Comparison of ENCODE assay signal across 29 cellular contexts in genomic region chr2:131389657-131390056, GRCh38. TPM values are rescaled to one million over a fixed set of nuclear protein-coding genes. Genes with fewer than 3 reads are reported as not detected.
"Had no signal": no experiment of that assay in that cellular context is flagged by ENCODE, and none has a peak within 500 bp of the region (broad histone marks: within the 10 kb centered on the region; RNA-seq: fewer than 3 reads in every experiment).

No MANE protein-coding gene starts in this region.

- H3K4me3 Mint-ChIP-seq: stimulated activated effector memory CD8-positive, alpha-beta T cell treated with anti-CD3 and anti-CD28 coated beads, Interleukin-12 subunit alpha, Interleukin-12 subunit beta, amount 100 ng/mL, for 72 hours; stimulated activated memory B cell treated with anti-CD40 and anti-IgM and Interleukin-4, amounts not matched to agents 10 μg/mL and 1 μg/mL and 100 μg/mL, for 72 hours; stimulated activated naive B cell treated with anti-CD40 and anti-IgM and Interleukin-4, amounts not matched to agents 10 μg/mL and 1 μg/mL and 100 μg/mL, for 72 hours; stimulated activated naive CD8-positive, alpha-beta T cell treated with anti-CD3 and anti-CD28 coated beads, Interleukin-15, amount 100 ng/mL, for 72 hours; stimulated activated naive CD8-positive, alpha-beta T cell treated with anti-CD3 and anti-CD28 coated beads, Interleukin-15, Interleukin-2, amounts not matched to agents 100 ng/mL and 50 ng/mL, for 24 hours; type B pancreatic cell had no signal

- H3K4me1 Mint-ChIP-seq: stimulated activated memory B cell treated with anti-CD40 and anti-IgM and Interleukin-4, amounts not matched to agents 10 μg/mL and 1 μg/mL and 100 μg/mL, for 72 hours; stimulated activated naive B cell treated with anti-CD40 and anti-IgM and Interleukin-4, amounts not matched to agents 10 μg/mL and 1 μg/mL and 100 μg/mL, for 72 hours had no signal

- H3K27ac ChIP-seq: stomach, suprapubic skin, testis, thoracic aorta, thyroid gland, tibial artery, tibial nerve, transverse colon, upper lobe of left lung, upper lobe of right lung, uterus, vagina had no signal

- ATAC-seq: stimulated activated effector memory CD8-positive, alpha-beta T cell treated with anti-CD3 and anti-CD28 coated beads, Interleukin-12 subunit alpha, Interleukin-12 subunit beta, amount 100 ng/mL, for 72 hours; stimulated activated memory B cell treated with anti-CD40 and anti-IgM and Interleukin-4, amounts not matched to agents 10 μg/mL and 1 μg/mL and 100 μg/mL, for 72 hours; stimulated activated naive B cell treated with anti-CD40 and anti-IgM and Interleukin-4, amounts not matched to agents 10 μg/mL and 1 μg/mL and 100 μg/mL, for 72 hours; stimulated activated naive CD8-positive, alpha-beta T cell treated with anti-CD3 and anti-CD28 coated beads, Interleukin-15, Interleukin-2, amounts not matched to agents 100 U/mL and 50 U/mL, for 24 hours; upper lobe of right lung had no signal

- H3K36me3 Mint-ChIP-seq: stimulated activated effector memory CD8-positive, alpha-beta T cell treated with anti-CD3 and anti-CD28 coated beads, Interleukin-12 subunit alpha, Interleukin-12 subunit beta, amount 100 ng/mL, for 72 hours; stimulated activated memory B cell treated with anti-CD40 and anti-IgM and Interleukin-4, amounts not matched to agents 10 μg/mL and 1 μg/mL and 100 μg/mL, for 72 hours; stimulated activated naive B cell treated with anti-CD40 and anti-IgM and Interleukin-4, amounts not matched to agents 10 μg/mL and 1 μg/mL and 100 μg/mL, for 72 hours; type B pancreatic cell had no signal

- H3K9me3 ChIP-seq: stomach, suprapubic skin, testis, thoracic aorta, thyroid gland, tibial artery, tibial nerve, transverse colon, upper lobe of left lung, upper lobe of right lung, uterus, vagina had no signal

- H3K4me3 ChIP-seq: stomach, suprapubic skin, testis, thoracic aorta, thyroid gland, tibial artery, tibial nerve, transverse colon, upper lobe of left lung, upper lobe of right lung, uterus, vagina had no signal

- DNase-seq: stimulated activated CD4-positive, alpha-beta T cell treated with anti-CD3 and anti-CD28 coated beads, Interleukin-2, amount 100 ng/mL, for 48 hours; stimulated activated CD4-positive, alpha-beta T cell treated with anti-CD3 and anti-CD28 coated beads, Interleukin-4, amount 100 ng/mL, for 1 hour; stimulated activated CD4-positive, alpha-beta T cell treated with anti-CD3 and anti-CD28 coated beads, Interleukin-4, amount 100 ng/mL, for 24 hours; stimulated activated CD4-positive, alpha-beta T cell treated with anti-CD3 and anti-CD28 coated beads, Interleukin-4, amount 100 ng/mL, for 4 hours; stimulated activated CD8-positive, alpha-beta memory T cell treated with anti-CD3 and anti-CD28 coated beads, Interleukin-4, amount 100 ng/mL, for 48 hours; stimulated activated naive B cell treated with anti-CD40 and anti-IgM and Interleukin-4, amounts not matched to agents 10 μg/mL and 1 μg/mL and 100 μg/mL, for 72 hours; stimulated activated naive CD4-positive, alpha-beta T cell; stimulated activated naive CD4-positive, alpha-beta T cell treated with Interleukin-2 at 50 U/mL for 16 hours; stimulated activated naive CD8-positive, alpha-beta T cell treated with anti-CD3 and anti-CD28 coated beads, Interleukin-15, amount 100 ng/mL, for 72 hours; stimulated activated naive CD8-positive, alpha-beta T cell treated with anti-CD3 and anti-CD28 coated beads, Interleukin-15, Interleukin-2, amounts not matched to agents 100 U/mL and 50 U/mL, for 24 hours; stomach; substantia nigra; testis; thyroid gland; transverse colon; trophoblast cell; upper lobe of left lung; upper lobe of right lung; uterus had no signal

- H3K4me1 ChIP-seq: testis, thyroid gland, transverse colon, upper lobe of right lung, uterus, vagina had no signal

- H3K36me3 ChIP-seq: stomach, suprapubic skin, thoracic aorta, thyroid gland, tibial artery, tibial nerve, transverse colon, upper lobe of left lung, upper lobe of right lung, uterus, vagina had no signal

- H3K9me3 Mint-ChIP-seq: stimulated activated effector memory CD8-positive, alpha-beta T cell treated with anti-CD3 and anti-CD28 coated beads, Interleukin-12 subunit alpha, Interleukin-12 subunit beta, amount 100 ng/mL, for 72 hours; stimulated activated memory B cell treated with anti-CD40 and anti-IgM and Interleukin-4, amounts not matched to agents 10 μg/mL and 1 μg/mL and 100 μg/mL, for 72 hours; stimulated activated naive B cell treated with anti-CD40 and anti-IgM and Interleukin-4, amounts not matched to agents 10 μg/mL and 1 μg/mL and 100 μg/mL, for 72 hours; stimulated activated naive CD8-positive, alpha-beta T cell treated with anti-CD3 and anti-CD28 coated beads, Interleukin-15, amount 100 ng/mL, for 72 hours; stimulated activated naive CD8-positive, alpha-beta T cell treated with anti-CD3 and anti-CD28 coated beads, Interleukin-15, Interleukin-2, amounts not matched to agents 100 ng/mL and 50 ng/mL, for 24 hours; type B pancreatic cell had no signal

- H3K27ac Mint-ChIP-seq: stimulated activated memory B cell treated with anti-CD40 and anti-IgM and Interleukin-4, amounts not matched to agents 10 μg/mL and 1 μg/mL and 100 μg/mL, for 72 hours; stimulated activated naive B cell treated with anti-CD40 and anti-IgM and Interleukin-4, amounts not matched to agents 10 μg/mL and 1 μg/mL and 100 μg/mL, for 72 hours; stimulated activated naive CD8-positive, alpha-beta T cell treated with anti-CD3 and anti-CD28 coated beads, Interleukin-15, Interleukin-2, amounts not matched to agents 100 ng/mL and 50 ng/mL, for 24 hours; type B pancreatic cell had no signal

- H3K27me3 ChIP-seq: testis, thyroid gland, tibial artery, tibial nerve, upper lobe of right lung, uterus, vagina had no signal

RNA-seq across cellular contexts. Expression of gene RAB6D, which starts 25.7 kb away (rescaled TPM):
- total RNA-seq: subcutaneous adipose tissue, thoracic aorta, thyroid gland, tibial nerve, upper lobe of right lung, vagina had no signal
- polyA plus RNA-seq: stomach had no signal
